In the genomic region with DNA sequence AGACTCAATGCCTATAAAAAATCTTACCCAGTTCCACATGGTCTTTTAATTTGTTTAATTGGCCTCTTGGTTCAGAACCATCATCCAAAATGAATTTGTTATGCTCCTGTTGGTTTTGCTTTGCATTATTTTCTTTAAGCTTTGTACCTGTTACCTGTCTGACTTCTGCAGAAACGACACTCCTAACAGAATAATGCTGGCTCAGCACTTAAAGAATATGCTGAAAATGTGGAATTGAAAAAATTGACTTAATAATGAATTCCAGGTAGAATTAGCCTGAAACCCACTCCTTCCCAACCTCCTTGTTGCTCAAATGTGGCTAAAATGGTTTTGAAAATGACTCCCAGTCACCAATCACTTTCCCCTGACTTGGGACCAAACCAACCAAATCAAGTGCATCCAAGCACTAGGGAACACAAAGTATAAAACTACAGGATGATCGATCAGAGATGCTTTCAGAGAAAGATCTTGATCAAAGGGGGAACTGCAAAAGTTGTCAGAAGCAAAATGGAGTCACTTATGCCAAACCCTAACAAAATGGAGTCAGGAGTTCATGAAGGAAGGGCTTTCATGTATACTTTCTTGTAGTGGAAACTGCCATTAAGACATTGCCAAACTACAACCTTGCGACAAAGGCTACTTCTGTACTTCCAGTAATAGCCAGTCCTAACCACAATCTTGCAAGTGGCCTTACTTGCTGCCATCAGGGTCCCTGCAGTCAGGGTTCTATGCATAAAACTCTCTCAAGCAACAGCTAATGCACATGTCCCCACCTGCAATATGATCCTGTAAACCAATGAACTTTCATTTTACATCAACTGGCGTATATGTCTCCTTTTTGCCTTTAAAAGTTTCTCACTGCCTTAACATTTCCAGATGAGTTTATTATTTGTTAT, we compare ENCODE assay signal across 1 cellular context.
TF ChIP-seq lines count a peak whose summit lies in the region.

No MANE protein-coding gene starts in this region.

TF ChIP-seq in K562, 482 proteins besides CTCF, POLR2A, EP300 and RAD21 (continued from another document):
- TF ChIP-seq ZHX1 (conservative IDR thresholded peaks at IDR 0.05; ENCODE audit: low read length) (no peak), HNRNPK (IDR thresholded peaks at IDR 0.05; ENCODE audit: low read depth, low read length, poor library complexity, severe bottlenecking) (no peak), BACH1 (tag; IDR thresholded peaks at IDR 0.05) (peak; percentile 93), ZNF232 (CRISPR knock-in tag; IDR thresholded peaks at IDR 0.05) (no peak), SREBF1 (IDR thresholded peaks at IDR 0.05; ENCODE audit: borderline replicate concordance, low read depth, low read length) (no peak), IFI16 (CRISPR knock-in tag; IDR thresholded peaks at IDR 0.05) (no peak), GABPB1 (CRISPR knock-in tag; IDR thresholded peaks at IDR 0.05) (no peak), SRF (CRISPR knock-in tag; IDR thresholded peaks at IDR 0.05) (no peak), ZNF707 (CRISPR knock-in tag; conservative IDR thresholded peaks at IDR 0.05) (no peak), ZNF253 (CRISPR knock-in tag; conservative IDR thresholded peaks at IDR 0.05) (no peak), DIDO1 (tag; IDR thresholded peaks at IDR 0.05; ENCODE audit: low read depth) (no peak), MTA3 (IDR thresholded peaks at IDR 0.05; ENCODE audit: borderline replicate concordance) (no peak), ZC3H4 (CRISPR knock-in tag; IDR thresholded peaks at IDR 0.05; ENCODE audit: borderline replicate concordance) (no peak), ZNF41 (CRISPR knock-in tag; conservative IDR thresholded peaks at IDR 0.05) (no peak; the same call in 1 of the 2 replicates), ARHGAP35 (IDR thresholded peaks at IDR 0.05; ENCODE audit: partially characterized antibody) (no peak), PTRF (tag; IDR thresholded peaks at IDR 0.05) (peak; percentile 70; the same call in 1 of the 2 replicates), GTF2A2 (tag; IDR thresholded peaks at IDR 0.05) (peak; percentile 96), KHSRP (IDR thresholded peaks at IDR 0.05) (no peak), ZNF511 (CRISPR knock-in tag; IDR thresholded peaks at IDR 0.05) (no peak), MECOM (CRISPR knock-in tag; IDR thresholded peaks at IDR 0.05) (no peak), ZNF280B (CRISPR knock-in tag; IDR thresholded peaks at IDR 0.05) (no peak), ZFPM2 (CRISPR knock-in tag; IDR thresholded peaks at IDR 0.05) (no peak), NFXL1 (CRISPR knock-in tag; IDR thresholded peaks at IDR 0.05) (peak; percentile 96), RBBP5 (IDR thresholded peaks at IDR 0.05; ENCODE audit: borderline replicate concordance, insufficient read depth, low read length, poor library complexity, severe bottlenecking) (no peak), ZNF408 (CRISPR knock-in tag; IDR thresholded peaks at IDR 0.05; ENCODE audit: low read depth) (no peak), BRCA1 (IDR thresholded peaks at IDR 0.05) (no peak), BRCA1 (CRISPR knock-in tag; IDR thresholded peaks at IDR 0.05) (no peak), SNIP1 (IDR thresholded peaks at IDR 0.05; ENCODE audit: low read depth) (no peak), TFAM (CRISPR knock-in tag; conservative IDR thresholded peaks at IDR 0.05) (no peak), MAFG (tag; conservative IDR thresholded peaks at IDR 0.05) (peak; percentile 84), REST (CRISPR knock-in tag; IDR thresholded peaks at IDR 0.05; ENCODE audit: low read depth) (no peak), ZNF780A (CRISPR knock-in tag; IDR thresholded peaks at IDR 0.05) (no peak), ZNF76 (CRISPR knock-in tag; IDR thresholded peaks at IDR 0.05; ENCODE audit: borderline replicate concordance) (0 out of 2 replicates have a peak, but pooled peaks have one; percentile 85), ZNF165 (CRISPR knock-in tag; IDR thresholded peaks at IDR 0.05; ENCODE audit: borderline replicate concordance) (peak; percentile 37; the same call in 1 of the 2 replicates), NFATC3 (IDR thresholded peaks at IDR 0.05) (no peak), SREBF2 (CRISPR knock-in tag; IDR thresholded peaks at IDR 0.05) (no peak)
- TF ChIP-seq, protein P1, sequence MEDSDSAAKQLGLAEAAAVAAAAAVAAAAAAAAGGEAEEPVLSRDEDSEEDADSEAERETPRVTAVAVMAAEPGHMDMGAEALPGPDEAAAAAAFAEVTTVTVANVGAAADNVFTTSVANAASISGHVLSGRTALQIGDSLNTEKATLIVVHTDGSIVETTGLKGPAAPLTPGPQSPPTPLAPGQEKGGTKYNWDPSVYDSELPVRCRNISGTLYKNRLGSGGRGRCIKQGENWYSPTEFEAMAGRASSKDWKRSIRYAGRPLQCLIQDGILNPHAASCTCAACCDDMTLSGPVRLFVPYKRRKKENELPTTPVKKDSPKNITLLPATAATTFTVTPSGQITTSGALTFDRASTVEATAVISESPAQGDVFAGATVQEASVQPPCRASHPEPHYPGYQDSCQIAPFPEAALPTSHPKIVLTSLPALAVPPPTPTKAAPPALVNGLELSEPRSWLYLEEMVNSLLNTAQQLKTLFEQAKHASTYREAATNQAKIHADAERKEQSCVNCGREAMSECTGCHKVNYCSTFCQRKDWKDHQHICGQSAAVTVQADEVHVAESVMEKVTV (CRISPR knock-in tag; IDR thresholded peaks at IDR 0.05): 0 out of 2 replicates have a peak, but pooled peaks have one; percentile 13
- TF ChIP-seq, protein P2, sequence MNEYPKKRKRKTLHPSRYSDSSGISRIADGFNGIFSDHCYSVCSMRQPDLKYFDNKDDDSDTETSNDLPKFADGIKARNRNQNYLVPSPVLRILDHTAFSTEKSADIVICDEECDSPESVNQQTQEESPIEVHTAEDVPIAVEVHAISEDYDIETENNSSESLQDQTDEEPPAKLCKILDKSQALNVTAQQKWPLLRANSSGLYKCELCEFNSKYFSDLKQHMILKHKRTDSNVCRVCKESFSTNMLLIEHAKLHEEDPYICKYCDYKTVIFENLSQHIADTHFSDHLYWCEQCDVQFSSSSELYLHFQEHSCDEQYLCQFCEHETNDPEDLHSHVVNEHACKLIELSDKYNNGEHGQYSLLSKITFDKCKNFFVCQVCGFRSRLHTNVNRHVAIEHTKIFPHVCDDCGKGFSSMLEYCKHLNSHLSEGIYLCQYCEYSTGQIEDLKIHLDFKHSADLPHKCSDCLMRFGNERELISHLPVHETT (CRISPR knock-in tag; conservative IDR thresholded peaks at IDR 0.05 in 1 of 2, IDR thresholded peaks at IDR 0.05 in 1 of 2): peak in 1 of 2 experiments; percentile 86; a peak in 2 of 4 replicates
- TF ChIP-seq, protein P3, sequence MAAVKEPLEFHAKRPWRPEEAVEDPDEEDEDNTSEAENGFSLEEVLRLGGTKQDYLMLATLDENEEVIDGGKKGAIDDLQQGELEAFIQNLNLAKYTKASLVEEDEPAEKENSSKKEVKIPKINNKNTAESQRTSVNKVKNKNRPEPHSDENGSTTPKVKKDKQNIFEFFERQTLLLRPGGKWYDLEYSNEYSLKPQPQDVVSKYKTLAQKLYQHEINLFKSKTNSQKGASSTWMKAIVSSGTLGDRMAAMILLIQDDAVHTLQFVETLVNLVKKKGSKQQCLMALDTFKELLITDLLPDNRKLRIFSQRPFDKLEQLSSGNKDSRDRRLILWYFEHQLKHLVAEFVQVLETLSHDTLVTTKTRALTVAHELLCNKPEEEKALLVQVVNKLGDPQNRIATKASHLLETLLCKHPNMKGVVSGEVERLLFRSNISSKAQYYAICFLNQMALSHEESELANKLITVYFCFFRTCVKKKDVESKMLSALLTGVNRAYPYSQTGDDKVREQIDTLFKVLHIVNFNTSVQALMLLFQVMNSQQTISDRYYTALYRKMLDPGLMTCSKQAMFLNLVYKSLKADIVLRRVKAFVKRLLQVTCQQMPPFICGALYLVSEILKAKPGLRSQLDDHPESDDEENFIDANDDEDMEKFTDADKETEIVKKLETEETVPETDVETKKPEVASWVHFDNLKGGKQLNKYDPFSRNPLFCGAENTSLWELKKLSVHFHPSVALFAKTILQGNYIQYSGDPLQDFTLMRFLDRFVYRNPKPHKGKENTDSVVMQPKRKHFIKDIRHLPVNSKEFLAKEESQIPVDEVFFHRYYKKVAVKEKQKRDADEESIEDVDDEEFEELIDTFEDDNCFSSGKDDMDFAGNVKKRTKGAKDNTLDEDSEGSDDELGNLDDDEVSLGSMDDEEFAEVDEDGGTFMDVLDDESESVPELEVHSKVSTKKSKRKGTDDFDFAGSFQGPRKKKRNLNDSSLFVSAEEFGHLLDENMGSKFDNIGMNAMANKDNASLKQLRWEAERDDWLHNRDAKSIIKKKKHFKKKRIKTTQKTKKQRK (IDR thresholded peaks at IDR 0.05; ENCODE audit: borderline replicate concordance, low read depth, low read length): no peak
